25 cellular contexts compared by ENCODE assay signal in genomic region chr20:57759724-57760123, GRCh38.
"Had no signal": no experiment of that assay in that cellular context is flagged by ENCODE, and none has a peak within 500 bp of the region (broad histone marks: within the 10 kb centered on the region; RNA-seq: fewer than 3 reads in every experiment).

No MANE protein-coding gene starts in this region.

- H3K27ac Mint-ChIP-seq: activated CD4-positive, alpha-beta T cell treated with anti-CD3 and anti-CD28 coated beads for 36 hours; activated CD8-positive, alpha-beta T cell treated with anti-CD3 and anti-CD28 coated beads for 36 hours; activated naive CD8-positive, alpha-beta T cell treated with anti-CD3 and anti-CD28 coated beads, Interleukin-2, amount 10 ng/mL, durations not matched to agents 7 days and 5 days; T-cell had no signal

- H3K27me3 ChIP-seq: breast epithelium had no signal

- ATAC-seq: activated CD4-positive, alpha-beta T cell treated with anti-CD3 and anti-CD28 coated beads for 36 hours; activated CD8-positive, alpha-beta T cell treated with anti-CD3 and anti-CD28 coated beads for 36 hours; Right ventricle myocardium inferior; T-cell had no signal

- H3K36me3 Mint-ChIP-seq: activated naive CD8-positive, alpha-beta T cell treated with anti-CD3 and anti-CD28 coated beads, Interleukin-2, amount 10 ng/mL, durations not matched to agents 7 days and 5 days; T-cell had no signal

- H3K4me3 ChIP-seq: adrenal gland, breast epithelium, SK-N-MC had no signal

- H3K4me1 Mint-ChIP-seq: activated CD4-positive, alpha-beta T cell treated with anti-CD3 and anti-CD28 coated beads for 36 hours; activated naive CD8-positive, alpha-beta T cell treated with anti-CD3 and anti-CD28 coated beads, Interleukin-2, amount 10 ng/mL, durations not matched to agents 7 days and 5 days had no signal

- H3K4me1 ChIP-seq: adrenal gland, breast epithelium had no signal

- H3K4me3 Mint-ChIP-seq: activated CD4-positive, alpha-beta T cell treated with anti-CD3 and anti-CD28 coated beads for 36 hours; activated CD8-positive, alpha-beta T cell treated with anti-CD3 and anti-CD28 coated beads for 36 hours; activated naive CD8-positive, alpha-beta T cell treated with anti-CD3 and anti-CD28 coated beads, Interleukin-2, amount 10 ng/mL, durations not matched to agents 7 days and 5 days; T-cell had no signal

- H3K9me3 ChIP-seq: adrenal gland had no signal

- DNase-seq: activated CD4-positive, alpha-beta T cell treated with anti-CD3 and anti-CD28 coated beads for 36 hours; activated CD4-positive, alpha-beta T cell treated with anti-CD3 and anti-CD28 coated beads, Interleukin-2, amount 50 U/mL, for 1 hour; activated CD8-positive, alpha-beta memory T cell treated with anti-CD3 and anti-CD28 coated beads, Interleukin-2, amount 50 U/mL, for 4 hours; activated CD8-positive, alpha-beta T cell treated with anti-CD3 and anti-CD28 coated beads for 36 hours; activated naive CD4-positive, alpha-beta T cell treated with anti-CD3 and anti-CD28 coated beads, Interleukin-2, amount 50 U/mL, for 16 hours; activated naive CD8-positive, alpha-beta T cell treated with anti-CD3 and anti-CD28 coated beads, Interleukin-2, amount 10 ng/mL, durations not matched to agents 7 days and 5 days; adrenal gland; anterior cingulate cortex; Karpas-422; MM.1S; NCI-H1105; NCI-H1436; NCI-H1694 treated with DMSO at 0.1 percent for 48 hours; NCI-H2029 treated with DMSO at 0.1 percent for 48 hours; NCI-H345; NCI-H510A; NCI-H526 treated with DMSO at 0.1 percent for 48 hours; NCI-H82; T-cell; T-helper 2 cell; T1000 had no signal

- H3K36me3 ChIP-seq: adrenal gland, breast epithelium had no signal

- FAIRE-seq: TTC549 had no signal

- H3K27ac ChIP-seq: adrenal gland, breast epithelium, SK-N-MC had no signal
